26 cellular contexts compared by ENCODE assay signal in genomic region chr9:131800885-131801284, GRCh38.
"Had no signal": no experiment of that assay in that cellular context is flagged by ENCODE, and none has a peak within 500 bp of the region (broad histone marks: within the 10 kb centered on the region; RNA-seq: fewer than 3 reads in every experiment).

No MANE protein-coding gene starts in this region.

- H3K4me3 Mint-ChIP-seq: activated CD8-positive, alpha-beta T cell treated with anti-CD3 and anti-CD28 coated beads, Interleukin-2, amount 10 ng/mL, durations not matched to agents 7 days and 5 days; activated naive CD8-positive, alpha-beta T cell treated with anti-CD3 and anti-CD28 coated beads, Interleukin-2, amount 50 U/mL, for 24 hours; central memory CD8-positive, alpha-beta T cell; dendritic cell treated with granulocyte-macrophage colony-stimulating factor and Interleukin-4, amounts not matched to agents 40 ng/mL and 50 ng/mL, for 4 days; T-helper 1 cell treated with Interleukin-12 subunit alpha and Interleukin-12 subunit beta and Interleukin-4 antibody, amounts not matched to agents 30 μg/mL and 1 μg/mL, for 36 hours; WTC11 had no signal

- H3K9me3 Mint-ChIP-seq: dendritic cell treated with granulocyte-macrophage colony-stimulating factor and Interleukin-4, amounts not matched to agents 40 ng/mL and 50 ng/mL, for 4 days; T-helper 1 cell treated with Interleukin-12 subunit alpha and Interleukin-12 subunit beta and Interleukin-4 antibody, amounts not matched to agents 30 μg/mL and 1 μg/mL, for 36 hours had no signal

- H3K4me1 Mint-ChIP-seq: activated naive CD8-positive, alpha-beta T cell treated with anti-CD3 and anti-CD28 coated beads, Interleukin-2, amount 50 U/mL, for 24 hours; central memory CD8-positive, alpha-beta T cell had no signal

- H3K4me3 ChIP-seq: ascending aorta, body of pancreas, SJCRH30 had no signal

- H3K27ac Mint-ChIP-seq: activated CD8-positive, alpha-beta T cell treated with anti-CD3 and anti-CD28 coated beads, Interleukin-2, amount 10 ng/mL, durations not matched to agents 7 days and 5 days; activated naive CD4-positive, alpha-beta T cell treated with anti-CD3 and anti-CD28 coated beads, Interleukin-2, amount 50 U/mL, for 72 hours; activated naive CD8-positive, alpha-beta T cell treated with anti-CD3 and anti-CD28 coated beads, Interleukin-2, amount 50 U/mL, for 24 hours; dendritic cell treated with granulocyte-macrophage colony-stimulating factor and Interleukin-4, amounts not matched to agents 40 ng/mL and 50 ng/mL, for 4 days; T-helper 1 cell treated with Interleukin-12 subunit alpha and Interleukin-12 subunit beta and Interleukin-4 antibody, amounts not matched to agents 30 μg/mL and 1 μg/mL, for 36 hours; WTC11 had no signal

- DNase-seq: activated CD4-positive, alpha-beta T cell treated with anti-CD3 and anti-CD28 coated beads for 48 hours; activated CD4-positive, alpha-beta T cell treated with anti-CD3 and anti-CD28 coated beads, Interleukin-2, amount 50 U/mL, for 4 hours; activated CD4-positive, CD25-positive, alpha-beta regulatory T cell treated with anti-CD3 and anti-CD28 coated beads, Interleukin-2, amount 50 U/mL, for 72 hours; activated CD8-positive, alpha-beta memory T cell treated with anti-CD3 and anti-CD28 coated beads, Interleukin-2, amount 50 U/mL, for 48 hours; activated CD8-positive, alpha-beta T cell treated with anti-CD3 and anti-CD28 coated beads, Interleukin-2, amount 10 ng/mL, durations not matched to agents 7 days and 5 days; activated naive CD4-positive, alpha-beta T cell; activated naive CD8-positive, alpha-beta T cell treated with anti-CD3 and anti-CD28 coated beads, Interleukin-2, amount 50 U/mL, for 24 hours; activated T-cell treated with anti-CD3 and anti-CD28 coated beads, Interleukin-2, amount 50 U/mL, for 1 hour; amniotic stem cell; body of pancreas; MM.1S; NCI-H1048; NCI-H1436 treated with DMSO at 0.1 percent for 48 hours; NCI-H187; NCI-H2171 treated with DMSO at 0.1 percent for 48 hours; NCI-H226; NK-92 treated with Interleukin-12 subunit alpha and Interleukin-12 subunit beta, amount 100 ng/mL, for 24 hours; OCI-M1; RPMI8226; SJCRH30 had no signal

- H3K36me3 Mint-ChIP-seq: activated naive CD4-positive, alpha-beta T cell treated with anti-CD3 and anti-CD28 coated beads, Interleukin-2, amount 50 U/mL, for 72 hours; WTC11 had no signal
